Comparison of ENCODE assay signal across 8 cellular contexts in genomic region chr15:45023659-45024320, GRCh38. TPM values are rescaled to one million over a fixed set of nuclear protein-coding genes. Genes with fewer than 3 reads are reported as not detected.
DNase-seq lines count a peak whose midpoint lies in the region; ATAC-seq, FAIRE-seq and TF ChIP-seq lines count a peak whose summit lies in the region.

No MANE protein-coding gene starts in this region.

- no peaks in the 10 kb centered on the region for H3K9me2 ChIP-seq in MM.1S (replicated peaks; ENCODE audit: insufficient read depth, low read length)

- no peak for TF ChIP-seq POLR2A in K562 (conservative IDR thresholded peaks at IDR 0.05)

- H3K4me2 ChIP-seq in MM.1S (ENCODE audit: low read depth, low read length) (peak overlapping the region; percentile 96), K562 (ENCODE audit: insufficient read depth, low read length) (peak overlapping the region; percentile 93)

- peak; percentile 77 for FAIRE-seq in K562 (lab: Jason Lieb, UNC)

- no peaks in the 10 kb centered on the region for H4K20me1 ChIP-seq in MM.1S (ENCODE audit: insufficient read depth, low read length)
- no peaks in the 10 kb centered on the region for H4K20me1 ChIP-seq in K562 (replicated peaks; ENCODE audit: control insufficient read depth, insufficient read depth, low read length)

- H3K36me3 ChIP-seq in MM.1S (replicated peaks; ENCODE audit: insufficient read depth, low read length) (no peaks in the 10 kb centered on the region), K562 (ENCODE audit: control insufficient read depth, insufficient read depth, low read length) (peaks cover 6% of the 10 kb centered on the region; the same call in 2 of the 3 replicates), kidney epithelial cell (ENCODE audit: control insufficient read depth, insufficient read depth, low read length) (no peaks in the 10 kb centered on the region)

- no peaks in the 10 kb centered on the region for H3F3A ChIP-seq in MM.1S (ENCODE audit: insufficient read depth, low read length)

- TSS peak; percentile 38 for BruUV-seq in K562 (replicated peaks; lab: Mats Ljungman, UMichigan)

- H2AFZ ChIP-seq in MM.1S (ENCODE audit: low read length) (peak overlapping the region; percentile 98), K562 (ENCODE audit: low read depth, low read length) (peak overlapping the region; percentile 97)

- peak overlapping the region; percentile 72; the same call in 1 of the 2 replicates for H3K9ac ChIP-seq in MM.1S (ENCODE audit: low read length)
- peak overlapping the region; percentile 77 to 97 for H3K9ac ChIP-seq in K562 (ENCODE audit: insufficient read depth in 1 of 2, low read depth in 2 of 2, low read length in 2 of 2)

- intact Hi-C loops in K562 (cut with micrococcal nuclease), result no loop called here

- H3K9me3 ChIP-seq in MM.1S (replicated peaks; ENCODE audit: insufficient read depth, low read length) (no peaks in the 10 kb centered on the region), K562 (replicated peaks; ENCODE audit: control insufficient read depth, insufficient read depth, low read depth, low read length) (no peaks in the 10 kb centered on the region)

- H3K4me3 ChIP-seq in MM.1S (ENCODE audit: low read length), result peak overlapping the region; percentile 78
- peak overlapping the region; percentile 70 for H3K4me3 ChIP-seq in K562
- H3K4me3 ChIP-seq in kidney epithelial cell (ENCODE audit: low read depth, low read length), result peak overlapping the region; percentile 85

- in situ Hi-C loops in K562 (cut with MboI), result no loop called here

- CTCF ChIA-PET in K562 (lab: Yijun Ruan, JAX; ENCODE audit: low intra/inter-chr PET ratio), result no interaction called here

- POLR2A ChIA-PET in K562 (lab: Yijun Ruan, JAX), result interaction anchor here (0.6 to 1.9 kb wide), 2 partner anchors 12 to 109 kb away, joined by 3 to 4 read pairs; no protein-coding TSS in a partner anchor

- ATAC-seq in GM18502 (IDR thresholded peaks at IDR 0.05; ENCODE audit: poor library complexity, unreplicated experiment) (peak; percentile 13), K562 (peak; percentile 31), GM19397 (IDR thresholded peaks at IDR 0.05; ENCODE audit: unreplicated experiment) (no peak)

- TF ChIP-seq EP300 in K562 (IDR thresholded peaks at IDR 0.05; ENCODE audit: low read length), result no peak

- H3K4me1 ChIP-seq in MM.1S (ENCODE audit: low read length) (peaks cover 7% of the 10 kb centered on the region; the same call in 1 of the 2 replicates), K562 (replicated peaks in 1 of 2; ENCODE audit: control insufficient read depth in 2 of 2, insufficient read depth in 2 of 2, low read length in 2 of 2) (peaks cover 21 to 29% of the 10 kb centered on the region in 2 experiments; a peak in 4 of 5 replicates)

- WGBS in K562 (ENCODE audit: insufficient coverage, low coverage, missing lambda C conversion rate), result 13% methylated on average over 5 of the region's 5 CpGs

- H3K27me3 ChIP-seq in MM.1S (replicated peaks; ENCODE audit: insufficient read depth, low read length), result no peaks in the 10 kb centered on the region
- H3K27me3 ChIP-seq in K562 (ENCODE audit: control insufficient read depth in 2 of 2, insufficient read depth in 2 of 2, low read length in 2 of 2), result peaks cover 0 to 6% of the 10 kb centered on the region in 2 experiments; a peak in 2 of 5 replicates
- H3K27me3 ChIP-seq in kidney epithelial cell (ENCODE audit: control insufficient read depth, insufficient read depth, low read length), result peaks cover 2% of the 10 kb centered on the region

- DNase-seq in MM.1S (no peak), K562 (ENCODE audit: extremely low read depth in 1 of 4, low spot score in 3 of 4) (peak in 3 of 4 experiments; percentile 17 to 48 (median 32)), kidney epithelial cell (ENCODE audit: low read depth) (no peak), substantia nigra (lab: John Stamatoyannopoulos, UW) (peak in 7 of 49 donors; percentile 5 to 57 (median 42)), germinal center (ENCODE audit: low spot score) (no peak), midbrain (lab: John Stamatoyannopoulos, UW) (no peak)

- no peaks in the 10 kb centered on the region for H3K9me1 ChIP-seq in K562 (ENCODE audit: control insufficient read depth, insufficient read depth, low read length)

- TF ChIP-seq RAD21 in K562 (CRISPR knock-in tag; conservative IDR thresholded peaks at IDR 0.05 in 1 of 2, IDR thresholded peaks at IDR 0.05 in 1 of 2), result no peak

- H3K79me2 ChIP-seq in MM.1S (ENCODE audit: low read length), result no peaks in the 10 kb centered on the region
- peaks cover 36% of the 10 kb centered on the region for H3K79me2 ChIP-seq in K562 (ENCODE audit: control insufficient read depth, insufficient read depth, low read length)

- H3K27ac ChIP-seq in MM.1S (ENCODE audit: low read length) (no peak overlapping the region), K562 (ENCODE audit: extremely low read depth, low read depth, low read length) (peak overlapping the region; percentile 64), substantia nigra (ENCODE audit: low read depth, low read length, poor library complexity, severe bottlenecking) (peak overlapping the region; percentile 85)

- TF ChIP-seq CTCF in MM.1S (IDR thresholded peaks at IDR 0.05; ENCODE audit: low read length), result no peak
- TF ChIP-seq CTCF in K562 (IDR thresholded peaks at IDR 0.05 in 2 of 3, conservative IDR thresholded peaks at IDR 0.05 in 1 of 3; ENCODE audit: insufficient read depth in 2 of 3, low read depth in 1 of 3, low read length in 3 of 3), result no peak
- TF ChIP-seq CTCF in kidney epithelial cell (IDR thresholded peaks at IDR 0.05; ENCODE audit: insufficient read depth, low read length, poor library complexity, severe bottlenecking), result no peak

TF ChIP-seq in K562, 482 proteins besides CTCF, POLR2A, EP300 and RAD21 (continues in another document):
- TF ChIP-seq IRF2 (CRISPR knock-in tag; IDR thresholded peaks at IDR 0.05) (0 out of 2 replicates have a peak, but pooled peaks have one; percentile 5), CHD2 (IDR thresholded peaks at IDR 0.05; ENCODE audit: low read depth, low read length) (no peak), MAFF (IDR thresholded peaks at IDR 0.05; ENCODE audit: low read length) (0 out of 2 replicates have a peak, but pooled peaks have one; percentile 43), HDAC2 (IDR thresholded peaks at IDR 0.05) (0 out of 2 replicates have a peak, but pooled peaks have one; percentile 0), MCM5 (IDR thresholded peaks at IDR 0.05; ENCODE audit: low read depth) (no peak), MAFG (tag; conservative IDR thresholded peaks at IDR 0.05) (peak; percentile 72), HNRNPH1 (optimal IDR thresholded peaks at IDR 0.05; ENCODE audit: low read depth, low read length) (no peak), TEAD1 (CRISPR knock-in tag; IDR thresholded peaks at IDR 0.05) (0 out of 4 replicates have a peak, but pooled peaks of 1 of the 2 experiments have one; percentile 23), ARID3B (CRISPR knock-in tag; IDR thresholded peaks at IDR 0.05; ENCODE audit: borderline replicate concordance) (no peak), VEZF1 (CRISPR knock-in tag; IDR thresholded peaks at IDR 0.05) (0 out of 2 replicates have a peak, but pooled peaks have one; percentile 9), C11orf30 (IDR thresholded peaks at IDR 0.05; ENCODE audit: low read depth) (peak; percentile 86), ZNF232 (CRISPR knock-in tag; IDR thresholded peaks at IDR 0.05) (0 out of 2 replicates have a peak, but pooled peaks have one; percentile 44)

RNA-seq across cellular contexts. Expression of gene SORD, which starts 0.8 kb away (rescaled TPM):
- total RNA-seq in K562 (2011; cell fraction: chromatin; rRNA removed; ENCODE audit: low replicate concordance), result 22.5 and 36.4 TPM in 2 replicates
- 26.7 and 27.8 TPM in 2 replicates for total RNA-seq in K562 (2011; cell fraction: nucleolus; rRNA removed)
- 32.0 and 36.6 TPM in 2 replicates for total RNA-seq in K562 (2011; cell fraction: nucleoplasm; rRNA removed)
- total RNA-seq in K562 (2014; rRNA removed), result 38.5 and 39.3 TPM in 2 replicates
- total RNA-seq in K562 (2014; rRNA removed; fragmentation: Illumina TruSeq; extraction: Trizol), result 22.7 and 28.3 TPM in 2 replicates
- total RNA-seq in K562 (2015; rRNA removed; fragmentation: Illumina TruSeq; extraction: Trizol), result 19.3 and 21.3 TPM in 2 replicates
- 43.8 and 44.6 TPM in 2 replicates for total RNA-seq in K562 (2021)
- 62.2 and 79.2 TPM in 2 replicates for polyA plus RNA-seq in K562 (2011; rRNA removed)
- 63.9 and 78.2 TPM in 2 replicates for polyA plus RNA-seq in K562 (2011; cell fraction: cytosol; rRNA removed)
- polyA plus RNA-seq in K562 (2011; cell fraction: nucleus; rRNA removed), result 64.5 and 74.7 TPM in 2 replicates
- 26.7 and 28.9 TPM in 2 replicates for polyA plus RNA-seq in K562 (2012)
- polyA plus RNA-seq in K562 (2014; fragmentation: Illumina TruSeq; extraction: Trizol), result 37.7 and 38.4 TPM in 2 replicates
- 10 to 100 TPM in 1 of 2 experiments, 1 to 10 TPM in 1; 5.9 to 14.1 TPM for polyA plus RNA-seq in K562 (2014; fragmentation: Nextera tagmentation; extraction: Ambion mirVana)
- 29.6 and 42.3 TPM in 2 replicates for polyA plus RNA-seq in K562 (2014; rRNA removed)
- 57.5 and 71.7 TPM in 2 replicates for polyA minus RNA-seq in K562 (2011; rRNA and poly(A)+ RNA removed)
- 36.1 and 36.4 TPM in 2 replicates for polyA minus RNA-seq in K562 (2011; cell fraction: cytosol; rRNA and poly(A)+ RNA removed)
- 20.4 and 21.5 TPM in 2 replicates for polyA minus RNA-seq in K562 (2011; cell fraction: nucleus; rRNA and poly(A)+ RNA removed)
- 30.2 and 44.0 TPM in 2 replicates for total RNA-seq in kidney epithelial cell

Comparison
In these comparisons a context has a peak if more than half of its experiments do, and no peak if none do; other contexts are left out.
1. DNase-seq: peak in K562 (3 of 4); none in MM.1S (single experiment), kidney epithelial cell (single experiment), germinal center (single experiment) and midbrain (single experiment).
2. Peak in every context shown above with its lines, with median percentiles within 50 percentile points of each other: H3K4me3 ChIP-seq.